28 cellular contexts compared by ENCODE assay signal in the genomic region with DNA sequence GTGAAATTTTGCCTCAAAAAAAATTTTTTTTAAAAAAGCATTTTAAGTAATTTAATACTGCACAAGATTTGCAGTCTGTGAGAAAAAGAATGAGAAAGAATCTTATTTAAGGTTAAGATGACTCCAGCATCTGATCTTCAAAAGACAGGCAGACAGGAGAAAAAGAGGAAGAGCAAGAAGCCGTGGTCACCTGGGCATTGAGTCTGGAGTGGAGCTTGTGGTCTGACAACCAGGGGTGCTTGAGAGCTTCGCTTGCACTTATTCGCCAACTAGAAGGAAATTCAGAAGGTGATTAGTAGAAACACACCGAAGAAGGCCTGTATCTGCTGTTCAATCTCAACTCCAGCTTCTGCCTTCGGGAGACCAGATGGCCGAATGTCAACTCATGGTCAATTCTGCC.
"Had no signal": no experiment of that assay in that cellular context is flagged by ENCODE, and none has a peak within 500 bp of the region (broad histone marks: within the 10 kb centered on the region; RNA-seq: fewer than 3 reads in every experiment).

No MANE protein-coding gene starts in this region.

- H3K27me3 ChIP-seq: MG63 had no signal

- H3K36me3 ChIP-seq: MG63 had no signal

- H3K27ac ChIP-seq: VCaP had no signal

- ATAC-seq: activated naive CD4-positive, alpha-beta T cell treated with anti-CD3 and anti-CD28 coated beads, Interleukin-2, amount 50 U/mL, for 72 hours; activated naive CD8-positive, alpha-beta T cell treated with anti-CD3 and anti-CD28 coated beads, Interleukin-2, amount 50 U/mL, for 24 hours; activated T-cell treated with anti-CD3 and anti-CD28 coated beads, Interleukin-2, amount 50 U/mL, for 4 hours; PC-3; T-helper 17 cell had no signal

- DNase-seq: activated CD4-positive, alpha-beta memory T cell treated with anti-CD3 and anti-CD28 coated beads for 36 hours; activated CD4-positive, alpha-beta T cell treated with anti-CD3 and anti-CD28 coated beads, Interleukin-2, amount 10 ng/mL, durations not matched to agents 7 days and 5 days; activated CD4-positive, CD25-positive, alpha-beta regulatory T cell; activated CD8-positive, alpha-beta memory T cell treated with anti-CD3 and anti-CD28 coated beads for 24 hours; activated effector memory CD4-positive, alpha-beta T cell treated with anti-CD3 and anti-CD28 coated beads, Interleukin-2, amount 50 U/mL, for 16 hours; activated naive CD4-positive, alpha-beta T cell treated with Interleukin-2 at 50 U/mL for 16 hours; activated naive CD8-positive, alpha-beta T cell treated with anti-CD3 and anti-CD28 coated beads, Interleukin-2, amount 50 U/mL, for 24 hours; activated T-cell treated with anti-CD3 and anti-CD28 coated beads, Interleukin-2, amount 50 U/mL, for 4 hours; amniotic stem cell; cortex of kidney; MG63; NCI-H1092; NCI-H1417 treated with DMSO at 0.1 percent for 48 hours; NCI-H1694; NCI-H2029; NCI-H2107; NCI-H345; NCI-H510A; NCI-H526 treated with DMSO at 0.1 percent for 48 hours; NCI-H82; PC-3; SHP77 treated with DMSO at 0.1 percent for 48 hours; T-helper 17 cell; T-helper 9 cell had no signal

- FAIRE-seq: astrocyte, RCC 7860 had no signal

- H3K9me3 ChIP-seq: MG63 had no signal

- H3K4me3 ChIP-seq: MG63 had no signal
